In genomic region chr12:121986494-121987245, GRCh38 we compare ENCODE assay signal across 16 cellular contexts.
"Had no signal": no experiment of that assay in that cellular context is flagged by ENCODE, and none has a peak within 500 bp of the region (broad histone marks: within the 10 kb centered on the region; RNA-seq: fewer than 3 reads in every experiment).

No MANE protein-coding gene starts in this region.

- ATAC-seq: heart left ventricle; naive thymus-derived CD8-positive, alpha-beta T cell had no signal

- H3K4me1 ChIP-seq: heart left ventricle, right atrium auricular region, stomach had no signal

- H3K27me3 ChIP-seq: heart left ventricle, right atrium auricular region, stomach had no signal

- H3K4me3 Mint-ChIP-seq: naive thymus-derived CD8-positive, alpha-beta T cell had no signal

- H3K9me3 ChIP-seq: heart left ventricle, right atrium auricular region, stomach, thoracic aorta had no signal

- H3K4me3 ChIP-seq: coronary artery, heart left ventricle, right atrium auricular region, stomach, thoracic aorta had no signal

- H3K36me3 ChIP-seq: heart left ventricle, right atrium auricular region, stomach, thoracic aorta had no signal

- H3K27me3 Mint-ChIP-seq: naive thymus-derived CD8-positive, alpha-beta T cell had no signal

- DNase-seq: effector CD8-positive, alpha-beta T cell; foreskin melanocyte; hippocampal formation; kidney glomerular epithelial cell; mammary epithelial cell; naive thymus-derived CD8-positive, alpha-beta T cell; small intestine; stimulated activated CD4-positive, alpha-beta T cell treated with anti-CD3 and anti-CD28 coated beads, Interleukin-12 subunit alpha, Interleukin-12 subunit beta, amount 100 ng/mL, for 4 hours; stimulated activated naive CD4-positive, alpha-beta T cell; stomach; substantia nigra; trophoblast cell had no signal

- H3K27ac Mint-ChIP-seq: naive thymus-derived CD8-positive, alpha-beta T cell had no signal

- H3K36me3 Mint-ChIP-seq: naive thymus-derived CD8-positive, alpha-beta T cell had no signal

- FAIRE-seq: small intestine had no signal

- H3K27ac ChIP-seq: coronary artery, heart left ventricle, right atrium auricular region, stomach, thoracic aorta had no signal

- H3K9me3 Mint-ChIP-seq: naive thymus-derived CD8-positive, alpha-beta T cell had no signal
